1 cellular context compared by ENCODE assay signal in genomic region chr2:79910643-79911042, GRCh38.
TF ChIP-seq lines count a peak whose summit lies in the region.

No MANE protein-coding gene starts in this region.

TF ChIP-seq in SK-N-SH treated with all-trans-retinoic acid at 6 μM for 48 hours, 23 proteins besides CTCF, POLR2A, EP300 and RAD21 (continued from another document):
- TF ChIP-seq CSRNP3 (CRISPR knock-in tag; IDR thresholded peaks at IDR 0.05), result no peak
- no peak for TF ChIP-seq ZFP3 (CRISPR knock-in tag; IDR thresholded peaks at IDR 0.05)
- no peak for TF ChIP-seq GLIS3 (CRISPR knock-in tag; IDR thresholded peaks at IDR 0.05)
- no peak for TF ChIP-seq SNAI2 (CRISPR knock-in tag; IDR thresholded peaks at IDR 0.05)
- no peak for TF ChIP-seq ISL1 (CRISPR knock-in tag; IDR thresholded peaks at IDR 0.05)
- TF ChIP-seq ZNF565 (CRISPR knock-in tag; conservative IDR thresholded peaks at IDR 0.05; ENCODE audit: low read depth), result no peak
- TF ChIP-seq ARNTL (CRISPR knock-in tag; IDR thresholded peaks at IDR 0.05; ENCODE audit: borderline replicate concordance, low read depth), result no peak
- no peak for TF ChIP-seq ZNF70 (CRISPR knock-in tag; IDR thresholded peaks at IDR 0.05)
- TF ChIP-seq RARB (CRISPR knock-in tag; IDR thresholded peaks at IDR 0.05), result no peak
- TF ChIP-seq OSR1 (CRISPR knock-in tag; IDR thresholded peaks at IDR 0.05), result no peak
- TF ChIP-seq BACH2 (CRISPR knock-in tag; IDR thresholded peaks at IDR 0.05; ENCODE audit: borderline replicate concordance), result no peak
- no peak for TF ChIP-seq ZNF8 (CRISPR knock-in tag; IDR thresholded peaks at IDR 0.05)
- no peak for TF ChIP-seq CSDC2 (CRISPR knock-in tag; IDR thresholded peaks at IDR 0.05)
- no peak for TF ChIP-seq TCF4 (CRISPR knock-in tag; IDR thresholded peaks at IDR 0.05; ENCODE audit: borderline replicate concordance)
